15 cellular contexts compared by ENCODE assay signal in genomic region chr17:77329741-77330531, GRCh38.
DNase-seq lines count a peak whose midpoint lies in the region; ATAC-seq, FAIRE-seq and TF ChIP-seq lines count a peak whose summit lies in the region.
"Had no signal": no experiment of that assay in that cellular context is flagged by ENCODE, and none has a peak within 500 bp of the region (broad histone marks: within the 10 kb centered on the region; RNA-seq: fewer than 3 reads in every experiment).

No MANE protein-coding gene starts in this region.

- H3K9me3 Mint-ChIP-seq in activated CD4-positive, alpha-beta T cell treated with anti-CD3 and anti-CD28 coated beads, Interleukin-2, amount 10 ng/mL, durations not matched to agents 24 days and 14 days = peaks cover 4% of the 10 kb centered on the region
- H3K9me3 Mint-ChIP-seq in stimulated activated memory B cell treated with anti-CD40 and anti-IgM and Interleukin-4, amounts not matched to agents 10 μg/mL and 1 μg/mL and 100 μg/mL, for 72 hours = no peaks in the 10 kb centered on the region
- H3K9me3 Mint-ChIP-seq: central memory CD8-positive, alpha-beta T cell; stimulated activated naive CD8-positive, alpha-beta T cell treated with anti-CD3 and anti-CD28 coated beads, Interleukin-15, amount 100 ng/mL, for 72 hours had no signal

- H3K36me3 ChIP-seq in OCI-LY1 (ENCODE audit: insufficient read depth, low read length) (no peaks in the 10 kb centered on the region), kidney (ENCODE audit: control insufficient read depth in 1 of 2, insufficient read depth in 2 of 2, low read length in 2 of 2) (no peaks in the 10 kb centered on the region)
- H3K36me3 ChIP-seq: gastrocnemius medialis had no signal

- peaks cover 3% of the 10 kb centered on the region for H3K36me3 Mint-ChIP-seq in activated CD4-positive, alpha-beta T cell treated with anti-CD3 and anti-CD28 coated beads, Interleukin-2, amount 10 ng/mL, durations not matched to agents 24 days and 14 days (ENCODE audit: low read depth)
- H3K36me3 Mint-ChIP-seq in stimulated activated memory B cell treated with anti-CD40 and anti-IgM and Interleukin-4, amounts not matched to agents 10 μg/mL and 1 μg/mL and 100 μg/mL, for 72 hours = peaks cover 4% of the 10 kb centered on the region

- no peak for FAIRE-seq in kidney (lab: Jason Lieb, UNC)
- FAIRE-seq: TTC549 had no signal

- intact Hi-C loops in activated CD4-positive, alpha-beta T cell treated with anti-CD3 and anti-CD28 coated beads, Interleukin-2, amount 10 ng/mL, durations not matched to agents 24 days and 14 days (cut with micrococcal nuclease) = loop anchor here (2.0 to 5.0 kb wide), 2 partner anchors 101 to 142 kb away; no protein-coding TSS in a partner anchor
- intact Hi-C loops in kidney (cut with DNase I) = loop anchor here (5.0 to 10.0 kb wide), 2 partner anchors 105 to 162 kb away; no protein-coding TSS in a partner anchor

- 0 out of 2 replicates have a peak, but pooled peaks cover 7% of the 10 kb centered on the region for H3K27me3 ChIP-seq in OCI-LY1 (ENCODE audit: insufficient read depth, low read length)
- H3K27me3 ChIP-seq: gastrocnemius medialis had no signal

- no peak for ATAC-seq in stimulated activated memory B cell treated with anti-CD40 and anti-IgM and Interleukin-4, amounts not matched to agents 10 μg/mL and 1 μg/mL and 100 μg/mL, for 72 hours
- ATAC-seq in HG03196 (IDR thresholded peaks at IDR 0.05; ENCODE audit: unreplicated experiment) (no peak), HG02798 (IDR thresholded peaks at IDR 0.05; ENCODE audit: poor library complexity, unreplicated experiment) (no peak), HG03039 (IDR thresholded peaks at IDR 0.05; ENCODE audit: unreplicated experiment) (no peak)
- ATAC-seq: gastrocnemius medialis; stimulated activated naive CD8-positive, alpha-beta T cell treated with anti-CD3 and anti-CD28 coated beads, Interleukin-15, amount 100 ng/mL, for 72 hours had no signal

- H3K4me1 Mint-ChIP-seq in activated CD4-positive, alpha-beta T cell treated with anti-CD3 and anti-CD28 coated beads, Interleukin-2, amount 10 ng/mL, durations not matched to agents 24 days and 14 days = peaks cover 53% of the 10 kb centered on the region
- H3K4me1 Mint-ChIP-seq in stimulated activated memory B cell treated with anti-CD40 and anti-IgM and Interleukin-4, amounts not matched to agents 10 μg/mL and 1 μg/mL and 100 μg/mL, for 72 hours = peaks cover 87% of the 10 kb centered on the region

- H3K9ac ChIP-seq in OCI-LY1 (ENCODE audit: low read length) (no peak overlapping the region), kidney (ENCODE audit: low read length in 2 of 2) (no peak overlapping the region)

- H3K4me3 Mint-ChIP-seq in activated CD4-positive, alpha-beta T cell treated with anti-CD3 and anti-CD28 coated beads, Interleukin-2, amount 10 ng/mL, durations not matched to agents 24 days and 14 days = no peak overlapping the region
- no peak overlapping the region for H3K4me3 Mint-ChIP-seq in stimulated activated memory B cell treated with anti-CD40 and anti-IgM and Interleukin-4, amounts not matched to agents 10 μg/mL and 1 μg/mL and 100 μg/mL, for 72 hours
- H3K4me3 Mint-ChIP-seq: central memory CD8-positive, alpha-beta T cell had no signal

- H3K4me1 ChIP-seq in OCI-LY1 (ENCODE audit: insufficient read depth, low read length, severe bottlenecking) (peaks cover 46% of the 10 kb centered on the region), kidney (ENCODE audit: control insufficient read depth in 1 of 2, insufficient read depth in 1 of 2, low read depth in 1 of 2, low read length in 2 of 2) (peaks cover 0 to 11% of the 10 kb centered on the region in 2 donors)

- no peaks in the 10 kb centered on the region for H3K9me2 ChIP-seq in OCI-LY1 (ENCODE audit: low read depth, low read length)

- no peak overlapping the region for H2AFZ ChIP-seq in OCI-LY1 (ENCODE audit: low read length)

- 0 out of 2 replicates have a peak, but pooled peaks cover 4% of the 10 kb centered on the region for H3K79me2 ChIP-seq in OCI-LY1 (ENCODE audit: insufficient read depth, low read length)

- no peak overlapping the region for H3K4me3 ChIP-seq in OCI-LY1 (ENCODE audit: low read depth, low read length, poor library complexity, severe bottlenecking)
- no peak overlapping the region for H3K4me3 ChIP-seq in kidney (ENCODE audit: low read length in 2 of 2)
- H3K4me3 ChIP-seq: gastrocnemius medialis, smooth muscle cell had no signal

- no peak overlapping the region for H3K4me2 ChIP-seq in OCI-LY1 (ENCODE audit: low read length)
- H3K4me2 ChIP-seq: smooth muscle cell had no signal

- DNase-seq in activated CD4-positive, alpha-beta T cell treated with anti-CD3 and anti-CD28 coated beads, Interleukin-2, amount 10 ng/mL, durations not matched to agents 24 days and 14 days = no peak
- DNase-seq in activated CD4-positive, alpha-beta T cell treated with anti-CD3 and anti-CD28 coated beads, Interleukin-2, amount 50 U/mL, for 48 hours = no peak
- DNase-seq in kidney = peak; percentile 83
- DNase-seq: gastrocnemius medialis, GDM1, NCI-H446 had no signal

- H3K9me3 ChIP-seq in OCI-LY1 (ENCODE audit: low read length) = no peaks in the 10 kb centered on the region
- no peaks in the 10 kb centered on the region for H3K9me3 ChIP-seq in kidney (ENCODE audit: control insufficient read depth in 1 of 2, low read length in 2 of 2)
- H3K9me3 ChIP-seq: gastrocnemius medialis had no signal

- H3K27ac ChIP-seq in OCI-LY1 (ENCODE audit: low read depth, low read length, poor library complexity, severe bottlenecking) (peak overlapping the region; percentile 14), kidney (ENCODE audit: low read depth in 2 of 2, low read length in 2 of 2) (no peak overlapping the region)

- peak overlapping the region; percentile 53 for H3K27ac Mint-ChIP-seq in activated CD4-positive, alpha-beta T cell treated with anti-CD3 and anti-CD28 coated beads, Interleukin-2, amount 10 ng/mL, durations not matched to agents 24 days and 14 days
- peak overlapping the region; percentile 77 for H3K27ac Mint-ChIP-seq in stimulated activated memory B cell treated with anti-CD40 and anti-IgM and Interleukin-4, amounts not matched to agents 10 μg/mL and 1 μg/mL and 100 μg/mL, for 72 hours

- no peaks in the 10 kb centered on the region for H3K27me3 Mint-ChIP-seq in activated CD4-positive, alpha-beta T cell treated with anti-CD3 and anti-CD28 coated beads, Interleukin-2, amount 10 ng/mL, durations not matched to agents 24 days and 14 days
- H3K27me3 Mint-ChIP-seq in stimulated activated memory B cell treated with anti-CD40 and anti-IgM and Interleukin-4, amounts not matched to agents 10 μg/mL and 1 μg/mL and 100 μg/mL, for 72 hours = no peaks in the 10 kb centered on the region
- H3K27me3 Mint-ChIP-seq: central memory CD8-positive, alpha-beta T cell; stimulated activated naive CD8-positive, alpha-beta T cell treated with anti-CD3 and anti-CD28 coated beads, Interleukin-15, amount 100 ng/mL, for 72 hours had no signal

- no peaks in the 10 kb centered on the region for H4K20me1 ChIP-seq in OCI-LY1 (ENCODE audit: insufficient read depth, low read length)

- TF ChIP-seq CTCF in OCI-LY1 (IDR thresholded peaks at IDR 0.05; ENCODE audit: low read length) (no peak), kidney (IDR thresholded peaks at IDR 0.05; ENCODE audit: borderline replicate concordance, extremely low read depth, insufficient read depth) (no peak)

- peaks cover 15% of the 10 kb centered on the region; the same call in 1 of the 2 replicates for H3F3A ChIP-seq in OCI-LY1 (ENCODE audit: insufficient read depth, low read length)
